ENCODE assay signal across 20 cellular contexts in genomic region chr7:15747187-15748111, GRCh38.
A peak's percentile ranks its signal among the peaks of the same experiment; 100 is the strongest.
DNase-seq lines count a peak whose midpoint lies in the region; ATAC-seq and TF ChIP-seq lines count a peak whose summit lies in the region.
"Had no signal": no experiment of that assay in that cellular context is flagged by ENCODE, and none has a peak within 500 bp of the region (broad histone marks: within the 10 kb centered on the region; RNA-seq: fewer than 3 reads in every experiment).

No MANE protein-coding gene starts in this region.

- intact Hi-C loops in colonic mucosa (cut with DNase I) = no loop called here

- H3K4me1 ChIP-seq in adipocyte (ENCODE audit: control insufficient read depth, insufficient read depth, low read length) (peaks cover 41% of the 10 kb centered on the region), cardiac muscle cell (ENCODE audit: low read depth) (peaks cover 15% of the 10 kb centered on the region), colonic mucosa (no peaks in the 10 kb centered on the region)

- H3K27me3 ChIP-seq in adipocyte (replicated peaks; ENCODE audit: control insufficient read depth, insufficient read depth, low read length) (no peaks in the 10 kb centered on the region), cardiac muscle cell (no peaks in the 10 kb centered on the region), colonic mucosa (no peaks in the 10 kb centered on the region)
- H3K27me3 ChIP-seq: hepatocyte, tibial artery had no signal

- DNase-seq in A172 (ENCODE audit: low spot score) (peak; percentile 11), adipocyte (ENCODE audit: low read depth) (peak; percentile 50), cardiac muscle cell (ENCODE audit: low read depth in 1 of 2, low spot score in 1 of 2) (peak; percentile 58 to 64), omental fat pad (ENCODE audit: low spot score) (no peak), AML-193 (lab: John Stamatoyannopoulos, UW) (no peak), colonic mucosa (no peak), NCI-H345 (lab: John Stamatoyannopoulos, UW) (no peak)
- no peak for DNase-seq in central memory CD4-positive, alpha-beta T cell
- DNase-seq: CD8-positive, alpha-beta T cell; dermis blood vessel endothelial cell; HFFc6; islet precursor cell; mucosa of descending colon; NCI-H1436; nucleus accumbens had no signal

- H3K9ac ChIP-seq in adipocyte (ENCODE audit: low read length) = peak overlapping the region; percentile 5
- H3K9ac ChIP-seq in colonic mucosa (ENCODE audit: low read depth in 2 of 2, low read length in 2 of 2) = no peak overlapping the region

- H3K27ac ChIP-seq in cardiac muscle cell = peak overlapping the region; percentile 23
- H3K27ac ChIP-seq in colonic mucosa = no peak overlapping the region
- H3K27ac ChIP-seq: hepatocyte, SK-N-MC had no signal

- H3K9me3 ChIP-seq in adipocyte (ENCODE audit: control insufficient read depth, low read length) = no peaks in the 10 kb centered on the region
- H3K9me3 ChIP-seq in cardiac muscle cell (ENCODE audit: low read depth) = no peaks in the 10 kb centered on the region
- H3K9me3 ChIP-seq in colonic mucosa = no peaks in the 10 kb centered on the region
- H3K9me3 ChIP-seq: mucosa of descending colon, tibial artery had no signal

- H3K36me3 ChIP-seq in adipocyte (ENCODE audit: control insufficient read depth, insufficient read depth, low read length, severe bottlenecking) (no peaks in the 10 kb centered on the region), cardiac muscle cell (no peaks in the 10 kb centered on the region), colonic mucosa (no peaks in the 10 kb centered on the region)
- H3K36me3 ChIP-seq: tibial artery had no signal

- H3K4me3 ChIP-seq in adipocyte (ENCODE audit: low read length) = no peak overlapping the region
- no peak overlapping the region for H3K4me3 ChIP-seq in cardiac muscle cell
- H3K4me3 ChIP-seq in colonic mucosa = no peak overlapping the region
- H3K4me3 ChIP-seq: hepatocyte, mucosa of descending colon, SK-N-MC, smooth muscle cell, tibial artery had no signal

- TF ChIP-seq CTCF in cardiac muscle cell (IDR thresholded peaks at IDR 0.05; ENCODE audit: low read depth, low read length) (no peak), omental fat pad (IDR thresholded peaks at IDR 0.05) (no peak), colonic mucosa (IDR thresholded peaks at IDR 0.05) (no peak)

- ATAC-seq in omental fat pad (ENCODE audit: low FRiP score) = peak; percentile 48
- ATAC-seq: CD8-positive, alpha-beta T cell; mucosa of descending colon; Panc1 had no signal

Comparison
In these comparisons a context has a peak if more than half of its experiments do, and no peak if none do; other contexts are left out.
1. DNase-seq: peak in A172 (single experiment), adipocyte (single experiment) and cardiac muscle cell (2 of 2); none in omental fat pad (single experiment), AML-193 (0 of 2), colonic mucosa (single experiment), NCI-H345 (single experiment) and central memory CD4-positive, alpha-beta T cell (single experiment).